Comparison of ENCODE assay signal across 18 cellular contexts in the genomic region with DNA sequence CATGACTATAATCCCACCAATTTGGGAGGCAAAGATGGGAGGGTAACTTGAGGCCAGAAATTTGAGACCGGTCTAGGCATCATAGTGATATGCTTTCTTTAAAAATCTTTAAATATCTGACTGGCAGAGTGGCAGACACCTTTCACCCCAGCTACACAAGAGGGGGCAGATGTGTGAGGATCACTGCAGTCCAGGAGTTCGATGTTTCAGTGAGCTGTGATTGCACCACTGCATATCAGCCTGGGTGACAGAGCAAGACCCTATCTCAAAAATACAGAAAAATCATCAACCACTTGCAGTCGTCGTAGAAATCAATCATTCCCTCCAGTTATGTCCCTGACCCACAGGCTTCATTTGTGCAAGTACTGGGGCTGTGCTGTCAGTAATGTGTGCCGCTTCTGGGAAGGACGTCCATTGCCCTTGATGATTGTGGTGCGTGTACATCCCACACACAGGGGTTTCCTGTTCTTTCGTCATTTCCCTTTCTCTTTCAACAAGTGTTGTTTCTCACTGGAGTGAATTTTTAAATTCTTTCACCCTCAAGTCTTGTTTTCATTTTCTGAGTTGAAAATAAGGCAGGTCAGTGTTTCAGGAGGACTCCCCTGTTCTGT. TPM values are rescaled to one million over a fixed set of nuclear protein-coding genes. Genes with fewer than 3 reads are reported as not detected.
A peak's percentile ranks its signal among the peaks of the same experiment; 100 is the strongest.
DNase-seq lines count a peak whose midpoint lies in the region; ATAC-seq and TF ChIP-seq lines count a peak whose summit lies in the region.
"Had no signal": no experiment of that assay in that cellular context is flagged by ENCODE, and none has a peak within 500 bp of the region (broad histone marks: within the 10 kb centered on the region; RNA-seq: fewer than 3 reads in every experiment).

No MANE protein-coding gene starts in this region.

- H3K9me3 ChIP-seq in Karpas-422 (ENCODE audit: low read length) = no peaks in the 10 kb centered on the region
- H3K9me3 ChIP-seq: left lung, pancreas, Peyer's patch had no signal

- H3K4me3 ChIP-seq in Karpas-422 (ENCODE audit: low read length) = peak overlapping the region; percentile 61
- H3K4me3 ChIP-seq: left lung, pancreas, Peyer's patch had no signal

- H3K36me3 ChIP-seq in Karpas-422 (ENCODE audit: insufficient read depth, low read length) = no peaks in the 10 kb centered on the region; the same call in 1 of the 2 replicates
- H3K36me3 ChIP-seq: left lung, pancreas, Peyer's patch had no signal

- H3K4me2 ChIP-seq in Karpas-422 (ENCODE audit: low read depth, low read length, poor library complexity, severe bottlenecking) = peak overlapping the region; percentile 85

- no peak overlapping the region for H3K4me3 Mint-ChIP-seq in activated T-cell treated with anti-CD3 and anti-CD28 coated beads, Interleukin-2, amount 50 U/mL, for 4 hours
- H3K4me3 Mint-ChIP-seq: CD4-positive, CD25-positive, alpha-beta regulatory T cell; central memory CD8-positive, alpha-beta T cell had no signal

- H3K9me3 Mint-ChIP-seq in activated T-cell treated with anti-CD3 and anti-CD28 coated beads, Interleukin-2, amount 50 U/mL, for 4 hours = no peaks in the 10 kb centered on the region
- H3K9me3 Mint-ChIP-seq: CD4-positive, CD25-positive, alpha-beta regulatory T cell; central memory CD8-positive, alpha-beta T cell had no signal

- no peaks in the 10 kb centered on the region for H3K27me3 Mint-ChIP-seq in activated T-cell treated with anti-CD3 and anti-CD28 coated beads, Interleukin-2, amount 50 U/mL, for 4 hours (ENCODE audit: low read depth)

- peak; percentile 45 to 63 for ATAC-seq in activated T-cell treated with anti-CD3 and anti-CD28 coated beads, Interleukin-2, amount 50 U/mL, for 4 hours
- ATAC-seq: left lung, pancreas had no signal

- peak overlapping the region; percentile 96 for H3K27ac ChIP-seq in Karpas-422 (ENCODE audit: low read length)
- H3K27ac ChIP-seq: left lung, pancreas, Peyer's patch had no signal

- H2AFZ ChIP-seq in Karpas-422 (ENCODE audit: low read length) = no peak overlapping the region

- DNase-seq in SKM-1 treated with dmso at 0.1 percent for 144 hours (lab: John Stamatoyannopoulos, UW; ENCODE audit: unreplicated experiment) (peak; percentile 9), SKM-1 (lab: John Stamatoyannopoulos, UW; ENCODE audit: unreplicated experiment) (no peak), Karpas-422 (peak; percentile 85), kidney tubule cell (ENCODE audit: low spot score) (no peak), NCI-H2171 treated with DMSO at 0.1 percent for 48 hours (lab: John Stamatoyannopoulos, UW) (no peak), GM10248 (ENCODE audit: extremely low spot score) (no peak)
- DNase-seq in activated T-cell treated with anti-CD3 and anti-CD28 coated beads, Interleukin-2, amount 50 U/mL, for 4 hours = no peak
- DNase-seq in stimulated activated CD4-positive, alpha-beta T cell treated with anti-CD3 and anti-CD28 coated beads, Interleukin-15, amount 100 ng/mL, for 24 hours = peak; percentile 40
- DNase-seq: activated CD4-positive, CD25-positive, alpha-beta regulatory T cell treated with anti-CD3 and anti-CD28 coated beads, Interleukin-2, amount 50 U/mL, for 72 hours; left lung; NCI-H2081; NCI-H69; pancreas; Peyer's patch had no signal

- H3K9me2 ChIP-seq in Karpas-422 (replicated peaks; ENCODE audit: insufficient read depth, low read length) = no peaks in the 10 kb centered on the region

- H4K20me1 ChIP-seq in Karpas-422 (ENCODE audit: insufficient read depth, low read depth, low read length) = no peaks in the 10 kb centered on the region

- peaks cover 75% of the 10 kb centered on the region for H3K4me1 ChIP-seq in Karpas-422 (ENCODE audit: low read length)
- H3K4me1 ChIP-seq: left lung, pancreas, Peyer's patch had no signal

- TF ChIP-seq CTCF in GM10248 (IDR thresholded peaks at IDR 0.05; ENCODE audit: control extremely low read depth, extremely low read depth, low read depth, missing control alignments) = no peak

- H3K79me2 ChIP-seq in Karpas-422 (ENCODE audit: low read length) = no peaks in the 10 kb centered on the region

- peaks cover 54% of the 10 kb centered on the region for H3K4me1 Mint-ChIP-seq in activated T-cell treated with anti-CD3 and anti-CD28 coated beads, Interleukin-2, amount 50 U/mL, for 4 hours (ENCODE audit: low read depth)
- H3K4me1 Mint-ChIP-seq: central memory CD8-positive, alpha-beta T cell had no signal

- CTCF ChIA-PET in GM10248 (lab: Yijun Ruan, JAX) = interaction anchor here (0.8 to 3.6 kb wide), 4 partner anchors 11 to 87 kb away, joined by 3 to 12 read pairs (median 4); no protein-coding TSS in a partner anchor

- H3K9ac ChIP-seq in Karpas-422 (ENCODE audit: low read length) = 0 out of 2 replicates have a peak overlapping the region, but pooled peaks have one; percentile 65

- POLR2A ChIA-PET in GM10248 (lab: Yijun Ruan, JAX) = no interaction called here

- H3K27me3 ChIP-seq in Karpas-422 (ENCODE audit: low read length) = no peaks in the 10 kb centered on the region
- H3K27me3 ChIP-seq: pancreas, Peyer's patch had no signal

- H3K36me3 Mint-ChIP-seq in activated T-cell treated with anti-CD3 and anti-CD28 coated beads, Interleukin-2, amount 50 U/mL, for 4 hours (ENCODE audit: insufficient read depth) = no peaks in the 10 kb centered on the region
- H3K36me3 Mint-ChIP-seq: CD4-positive, CD25-positive, alpha-beta regulatory T cell had no signal

RNA-seq across cellular contexts. Expression of gene LGALS14, which starts 1.4 kb away (rescaled TPM):
- total RNA-seq in Karpas-422 (2014; rRNA removed; shearing (Covaris generic); ENCODE audit: low replicate concordance) = 3.7 and 6.1 TPM in 2 replicates
- not detected for total RNA-seq in activated T-cell treated with anti-CD3 and anti-CD28 coated beads, Interleukin-2, amount 50 U/mL, for 4 hours
- total RNA-seq: A172; CD4-positive, CD25-positive, alpha-beta regulatory T cell; fibroblast of villous mesenchyme; left lung; pancreas; Peyer's patch had no signal

RNA-seq across cellular contexts. Expression of gene CLC, which starts 32.1 kb away (rescaled TPM):
- total RNA-seq in Karpas-422 (2014; rRNA removed; shearing (Covaris generic); ENCODE audit: low replicate concordance) = not detected in 2 replicates
- 1 to 10 TPM in 2 of 3 donors, not detected in 1; 1.2 to 2.3 TPM for total RNA-seq in activated T-cell treated with anti-CD3 and anti-CD28 coated beads, Interleukin-2, amount 50 U/mL, for 4 hours
- total RNA-seq: A172, fibroblast of villous mesenchyme, left lung, Peyer's patch had no signal

RNA-seq across cellular contexts. Expression of gene LGALS16, which starts 50.0 kb away (rescaled TPM):
- total RNA-seq in Karpas-422 (2014; rRNA removed; shearing (Covaris generic); ENCODE audit: low replicate concordance) = not detected in 2 replicates
- total RNA-seq in activated T-cell treated with anti-CD3 and anti-CD28 coated beads, Interleukin-2, amount 50 U/mL, for 4 hours = not detected
- total RNA-seq: A172; CD4-positive, CD25-positive, alpha-beta regulatory T cell; fibroblast of villous mesenchyme; left lung; pancreas; Peyer's patch had no signal

Comparison
In these comparisons a context has a peak if more than half of its experiments do, and no peak if none do; other contexts are left out.
1. DNase-seq: peak in SKM-1 treated with dmso at 0.1 percent for 144 hours (single experiment), Karpas-422 (single experiment) and stimulated activated CD4-positive, alpha-beta T cell treated with anti-CD3 and anti-CD28 coated beads, Interleukin-15, amount 100 ng/mL, for 24 hours (single experiment); none in SKM-1 (single experiment), activated T-cell treated with anti-CD3 and anti-CD28 coated beads, Interleukin-2, amount 50 U/mL, for 4 hours (single experiment), kidney tubule cell (single experiment), NCI-H2171 treated with DMSO at 0.1 percent for 48 hours (single experiment) and GM10248 (single experiment).